Comparison of ENCODE assay signal across 14 cellular contexts in genomic region chr12:116552750-116553383, GRCh38. TPM values are rescaled to one million over a fixed set of nuclear protein-coding genes. Genes with fewer than 3 reads are reported as not detected.
"Had no signal": no experiment of that assay in that cellular context is flagged by ENCODE, and none has a peak within 500 bp of the region (broad histone marks: within the 10 kb centered on the region; RNA-seq: fewer than 3 reads in every experiment).

No MANE protein-coding gene starts in this region.

- H3K4me3 ChIP-seq: esophagus squamous epithelium, heart left ventricle, skin epidermis, transverse colon had no signal

- H3K36me3 ChIP-seq: esophagus squamous epithelium, heart left ventricle, transverse colon had no signal

- ATAC-seq: activated CD4-positive, CD25-positive, alpha-beta regulatory T cell treated with anti-CD3 and anti-CD28 coated beads, Interleukin-2, amount 50 U/mL, for 24 hours; activated CD8-positive, alpha-beta memory T cell treated with anti-CD3 and anti-CD28 coated beads, Interleukin-2, amount 10 ng/mL, durations not matched to agents 7 days and 5 days; activated T-cell treated with anti-CD3 and anti-CD28 coated beads, Interleukin-2, amount 50 U/mL, for 4 hours; left lobe of liver had no signal

- H3K4me1 ChIP-seq: foreskin keratinocyte, transverse colon had no signal

- H3K27me3 ChIP-seq: esophagus squamous epithelium, foreskin keratinocyte, heart left ventricle, transverse colon had no signal

- H3K9me3 ChIP-seq: esophagus squamous epithelium, heart left ventricle, transverse colon had no signal

- DNase-seq: activated CD4-positive, alpha-beta T cell treated with anti-CD3 and anti-CD28 coated beads, Interleukin-2, amount 50 U/mL, for 48 hours; activated CD8-positive, alpha-beta memory T cell treated with anti-CD3 and anti-CD28 coated beads, Interleukin-2, amount 10 ng/mL, durations not matched to agents 7 days and 5 days; activated gamma-delta T cell; activated naive CD8-positive, alpha-beta T cell treated with anti-CD3 and anti-CD28 coated beads for 36 hours; activated T-cell treated with anti-CD3 and anti-CD28 coated beads, Interleukin-2, amount 50 U/mL, for 4 hours; esophagus squamous epithelium; foreskin keratinocyte; heart left ventricle; retina; T-helper 2 cell; transverse colon had no signal

- H3K27ac ChIP-seq: esophagus squamous epithelium, foreskin keratinocyte, skin epidermis, transverse colon had no signal

RNA-seq across cellular contexts. Expression of gene MAP1LC3B2, which starts 6.3 kb away (rescaled TPM):
- total RNA-seq: left lobe of liver had no signal
